8 cellular contexts compared by ENCODE assay signal in genomic region chr1:206684478-206685255, GRCh38. TPM values are rescaled to one million over a fixed set of nuclear protein-coding genes. Genes with fewer than 3 reads are reported as not detected.
DNase-seq lines count a peak whose midpoint lies in the region; ATAC-seq, FAIRE-seq and TF ChIP-seq lines count a peak whose summit lies in the region.

TSS of gene MAPKAPK2 (plus strand) at chr1:206684905. CDS start at chr1:206685230, 325 bp downstream.

- no peak for TF ChIP-seq CTCF in fibroblast of mammary gland (conservative IDR thresholded peaks at IDR 0.05; ENCODE audit: control insufficient read depth, insufficient read depth, low read depth, low read length)

- peaks cover 33% of the 10 kb centered on the region for H3K36me3 Mint-ChIP-seq in activated T-helper 17 cell treated with anti-CD3 and anti-CD28 coated beads, Interleukin-2, amount 50 U/mL, for 72 hours (ENCODE audit: low read depth)
- H3K36me3 Mint-ChIP-seq in natural killer cell treated with Interleukin-12 subunit alpha and Interleukin-12 subunit beta and Interleukin-15 and Interleukin-18, amount 100 ng/mL, for 72 hours = no peaks in the 10 kb centered on the region

- no peaks in the 10 kb centered on the region for H3K9me3 Mint-ChIP-seq in activated T-helper 17 cell treated with anti-CD3 and anti-CD28 coated beads, Interleukin-2, amount 50 U/mL, for 72 hours
- H3K9me3 Mint-ChIP-seq in natural killer cell treated with Interleukin-12 subunit alpha and Interleukin-12 subunit beta and Interleukin-15 and Interleukin-18, amount 100 ng/mL, for 72 hours = no peaks in the 10 kb centered on the region

- H3K4me1 Mint-ChIP-seq in activated T-helper 17 cell treated with anti-CD3 and anti-CD28 coated beads, Interleukin-2, amount 50 U/mL, for 72 hours = peaks cover 48% of the 10 kb centered on the region
- H3K4me1 Mint-ChIP-seq in natural killer cell treated with Interleukin-12 subunit alpha and Interleukin-12 subunit beta and Interleukin-15 and Interleukin-18, amount 100 ng/mL, for 72 hours (ENCODE audit: low read depth in 2 of 2) = peaks cover 33 to 45% of the 10 kb centered on the region in 2 donors

- FAIRE-seq in RCC 7860 (lab: Jason Lieb, UNC) = no peak

- peak within 1 kb of the TSS; percentile 96 for H3K27ac Mint-ChIP-seq in activated T-helper 17 cell treated with anti-CD3 and anti-CD28 coated beads, Interleukin-2, amount 50 U/mL, for 72 hours
- peak within 1 kb of the TSS; percentile 76 to 95 for H3K27ac Mint-ChIP-seq in natural killer cell treated with Interleukin-12 subunit alpha and Interleukin-12 subunit beta and Interleukin-15 and Interleukin-18, amount 100 ng/mL, for 72 hours

- H3K4me3 ChIP-seq in fibroblast of mammary gland (ENCODE audit: control insufficient read depth, low read depth, low read length) = peak within 1 kb of the TSS; percentile 96

- ATAC-seq in GM18511 (IDR thresholded peaks at IDR 0.05; ENCODE audit: unreplicated experiment) (peak; percentile 40), HG03571 (IDR thresholded peaks at IDR 0.05; ENCODE audit: unreplicated experiment) (peak; percentile 49)
- peak; percentile 63 for ATAC-seq in activated T-helper 17 cell treated with anti-CD3 and anti-CD28 coated beads, Interleukin-2, amount 50 U/mL, for 72 hours (replicated peaks)
- ATAC-seq in natural killer cell treated with Interleukin-12 subunit alpha and Interleukin-12 subunit beta and Interleukin-15 and Interleukin-18, amount 100 ng/mL, for 72 hours = peak; percentile 90

- DNase-seq in A172 (ENCODE audit: low spot score) = peak; percentile 27
- DNase-seq in RCC 7860 (ENCODE audit: low spot score) = peak; percentile 20
- DNase-seq in fibroblast of mammary gland (ENCODE audit: low read depth) = peak; percentile 66
- DNase-seq in natural killer cell treated with Interleukin-12 subunit alpha and Interleukin-12 subunit beta and Interleukin-15 and Interleukin-18, amount 100 ng/mL, for 72 hours (ENCODE audit: low spot score) = peak; percentile 85
- DNase-seq in stimulated activated naive CD4-positive, alpha-beta T cell treated with Interleukin-2 at 50 U/mL for 16 hours (lab: John Stamatoyannopoulos, UW) = peak; percentile 79

- H3K27me3 Mint-ChIP-seq in activated T-helper 17 cell treated with anti-CD3 and anti-CD28 coated beads, Interleukin-2, amount 50 U/mL, for 72 hours = no peaks in the 10 kb centered on the region
- H3K27me3 Mint-ChIP-seq in natural killer cell treated with Interleukin-12 subunit alpha and Interleukin-12 subunit beta and Interleukin-15 and Interleukin-18, amount 100 ng/mL, for 72 hours = no peaks in the 10 kb centered on the region

- H3K4me3 Mint-ChIP-seq in activated T-helper 17 cell treated with anti-CD3 and anti-CD28 coated beads, Interleukin-2, amount 50 U/mL, for 72 hours = peak within 1 kb of the TSS; percentile 98
- peak within 1 kb of the TSS; percentile 92 for H3K4me3 Mint-ChIP-seq in natural killer cell treated with Interleukin-12 subunit alpha and Interleukin-12 subunit beta and Interleukin-15 and Interleukin-18, amount 100 ng/mL, for 72 hours

RNA-seq across cellular contexts. Expression of gene MAPKAPK2, which starts in this region (rescaled TPM):
- 46.9 and 48.6 TPM in 2 replicates for total RNA-seq in A172 (2014; rRNA removed; shearing (Covaris generic))
- 10 to 100 TPM; 64.6 to 85.3 TPM for total RNA-seq in activated T-helper 17 cell treated with anti-CD3 and anti-CD28 coated beads, Interleukin-2, amount 50 U/mL, for 72 hours
- 100 to 1,000 TPM; 104 to 115 TPM for total RNA-seq in natural killer cell treated with Interleukin-12 subunit alpha and Interleukin-12 subunit beta and Interleukin-15 and Interleukin-18, amount 100 ng/mL, for 72 hours

Comparison
In these comparisons a context has a peak if more than half of its experiments do, and no peak if none do; other contexts are left out.
1. Peak in every context shown above with its lines: DNase-seq, ATAC-seq and H3K4me3 ChIP-seq.
2. DNase-seq: peak in every context shown above with its lines; median percentile 85 in natural killer cell treated with Interleukin-12 subunit alpha and Interleukin-12 subunit beta and Interleukin-15 and Interleukin-18, amount 100 ng/mL, for 72 hours; 79 in stimulated activated naive CD4-positive, alpha-beta T cell treated with Interleukin-2 at 50 U/mL for 16 hours; 66 in fibroblast of mammary gland; 27 in A172; 20 in RCC 7860.
3. ATAC-seq: peak in every context shown above with its lines; median percentile 90 in natural killer cell treated with Interleukin-12 subunit alpha and Interleukin-12 subunit beta and Interleukin-15 and Interleukin-18, amount 100 ng/mL, for 72 hours; 63 in activated T-helper 17 cell treated with anti-CD3 and anti-CD28 coated beads, Interleukin-2, amount 50 U/mL, for 72 hours; 49 in HG03571; 40 in GM18511.